Comparison of ENCODE assay signal across 1 cellular context in genomic region chr1:109275706-109276345, GRCh38.
TF ChIP-seq lines count a peak whose summit lies in the region.

No MANE protein-coding gene starts in this region.

TF ChIP-seq in SK-N-SH treated with all-trans-retinoic acid at 6 μM for 48 hours, 23 proteins besides CTCF, POLR2A, EP300 and RAD21 (continued from another document):
- TF ChIP-seq, protein P1, sequence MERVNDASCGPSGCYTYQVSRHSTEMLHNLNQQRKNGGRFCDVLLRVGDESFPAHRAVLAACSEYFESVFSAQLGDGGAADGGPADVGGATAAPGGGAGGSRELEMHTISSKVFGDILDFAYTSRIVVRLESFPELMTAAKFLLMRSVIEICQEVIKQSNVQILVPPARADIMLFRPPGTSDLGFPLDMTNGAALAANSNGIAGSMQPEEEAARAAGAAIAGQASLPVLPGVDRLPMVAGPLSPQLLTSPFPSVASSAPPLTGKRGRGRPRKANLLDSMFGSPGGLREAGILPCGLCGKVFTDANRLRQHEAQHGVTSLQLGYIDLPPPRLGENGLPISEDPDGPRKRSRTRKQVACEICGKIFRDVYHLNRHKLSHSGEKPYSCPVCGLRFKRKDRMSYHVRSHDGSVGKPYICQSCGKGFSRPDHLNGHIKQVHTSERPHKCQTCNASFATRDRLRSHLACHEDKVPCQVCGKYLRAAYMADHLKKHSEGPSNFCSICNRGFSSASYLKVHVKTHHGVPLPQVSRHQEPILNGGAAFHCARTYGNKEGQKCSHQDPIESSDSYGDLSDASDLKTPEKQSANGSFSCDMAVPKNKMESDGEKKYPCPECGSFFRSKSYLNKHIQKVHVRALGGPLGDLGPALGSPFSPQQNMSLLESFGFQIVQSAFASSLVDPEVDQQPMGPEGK (CRISPR knock-in tag; IDR thresholded peaks at IDR 0.05; ENCODE audit: borderline replicate concordance) = no peak
- TF ChIP-seq ZFP3 (CRISPR knock-in tag; IDR thresholded peaks at IDR 0.05) (no peak), OSR1 (CRISPR knock-in tag; IDR thresholded peaks at IDR 0.05) (no peak), GLIS3 (CRISPR knock-in tag; IDR thresholded peaks at IDR 0.05) (no peak), ZC3H10 (CRISPR knock-in tag; IDR thresholded peaks at IDR 0.05) (no peak), BACH2 (CRISPR knock-in tag; IDR thresholded peaks at IDR 0.05; ENCODE audit: borderline replicate concordance) (no peak), CSDC2 (CRISPR knock-in tag; IDR thresholded peaks at IDR 0.05) (no peak), ARNTL (CRISPR knock-in tag; IDR thresholded peaks at IDR 0.05; ENCODE audit: borderline replicate concordance, low read depth) (no peak), SNAI2 (CRISPR knock-in tag; IDR thresholded peaks at IDR 0.05) (no peak), ISL1 (CRISPR knock-in tag; IDR thresholded peaks at IDR 0.05) (no peak), ZFP30 (CRISPR knock-in tag; IDR thresholded peaks at IDR 0.05) (no peak), ZNF70 (CRISPR knock-in tag; IDR thresholded peaks at IDR 0.05) (no peak)
